23 cellular contexts compared by ENCODE assay signal in the genomic region with DNA sequence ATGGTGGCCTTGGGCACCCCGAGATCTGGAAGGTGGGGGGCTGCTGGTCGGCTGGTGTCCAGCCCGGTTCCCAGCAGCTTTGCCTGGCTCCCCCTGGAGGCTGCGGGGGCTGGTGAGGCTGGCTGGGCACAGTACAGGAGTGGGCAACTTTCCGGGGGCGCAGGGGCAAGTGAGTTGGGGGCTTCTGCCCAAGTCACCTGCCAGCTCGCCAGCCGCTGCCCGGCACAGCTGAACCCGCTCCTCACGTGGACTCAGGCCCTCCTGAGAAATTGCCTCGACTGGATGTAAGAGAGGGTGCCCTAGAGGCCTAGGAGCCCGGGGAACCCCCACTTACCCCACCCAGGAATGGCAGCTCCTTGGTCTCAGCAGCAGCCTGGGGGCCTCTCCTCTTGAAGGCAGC.
"Had no signal": no experiment of that assay in that cellular context is flagged by ENCODE, and none has a peak within 500 bp of the region (broad histone marks: within the 10 kb centered on the region; RNA-seq: fewer than 3 reads in every experiment).

No MANE protein-coding gene starts in this region.

- ATAC-seq: effector memory CD8-positive, alpha-beta T cell; esophagus mucosa; gastrocnemius medialis; heart right ventricle; left cardiac atrium; left lung; left ventricle myocardium superior; lower lobe of right lung; mucosa of descending colon had no signal

- H3K36me3 ChIP-seq: colonic mucosa, esophagus squamous epithelium, gastrocnemius medialis, heart right ventricle, left lung, lower lobe of right lung had no signal

- H3K9me3 ChIP-seq: colonic mucosa, esophagus squamous epithelium, gastrocnemius medialis, heart right ventricle, left lung, lower lobe of right lung, mucosa of descending colon had no signal

- H3K4me3 ChIP-seq: colonic mucosa, esophagus squamous epithelium, gastrocnemius medialis, heart right ventricle, left lung, lower lobe of right lung, mucosa of descending colon had no signal

- DNase-seq: colonic mucosa; cortex of kidney; effector CD8-positive, alpha-beta T cell; effector memory CD8-positive, alpha-beta T cell; endodermal cell; erythroblast; esophagus squamous epithelium; foreskin fibroblast; foreskin melanocyte; gastrocnemius medialis; glutamatergic neuron; head of caudate nucleus; heart right ventricle; hippocampal formation; left cardiac atrium; left lung; left ventricle myocardium superior; lower lobe of right lung; mesenchymal stem cell; mucosa of descending colon; naive B cell had no signal

- H3K4me1 ChIP-seq: colonic mucosa, esophagus squamous epithelium, gastrocnemius medialis, left lung, lower lobe of right lung had no signal

- H3K27ac ChIP-seq: colonic mucosa, epithelial cell of prostate, esophagus squamous epithelium, gastrocnemius medialis, heart right ventricle, left lung, lower lobe of right lung had no signal
